Comparison of ENCODE assay signal across 8 cellular contexts in the genomic region with DNA sequence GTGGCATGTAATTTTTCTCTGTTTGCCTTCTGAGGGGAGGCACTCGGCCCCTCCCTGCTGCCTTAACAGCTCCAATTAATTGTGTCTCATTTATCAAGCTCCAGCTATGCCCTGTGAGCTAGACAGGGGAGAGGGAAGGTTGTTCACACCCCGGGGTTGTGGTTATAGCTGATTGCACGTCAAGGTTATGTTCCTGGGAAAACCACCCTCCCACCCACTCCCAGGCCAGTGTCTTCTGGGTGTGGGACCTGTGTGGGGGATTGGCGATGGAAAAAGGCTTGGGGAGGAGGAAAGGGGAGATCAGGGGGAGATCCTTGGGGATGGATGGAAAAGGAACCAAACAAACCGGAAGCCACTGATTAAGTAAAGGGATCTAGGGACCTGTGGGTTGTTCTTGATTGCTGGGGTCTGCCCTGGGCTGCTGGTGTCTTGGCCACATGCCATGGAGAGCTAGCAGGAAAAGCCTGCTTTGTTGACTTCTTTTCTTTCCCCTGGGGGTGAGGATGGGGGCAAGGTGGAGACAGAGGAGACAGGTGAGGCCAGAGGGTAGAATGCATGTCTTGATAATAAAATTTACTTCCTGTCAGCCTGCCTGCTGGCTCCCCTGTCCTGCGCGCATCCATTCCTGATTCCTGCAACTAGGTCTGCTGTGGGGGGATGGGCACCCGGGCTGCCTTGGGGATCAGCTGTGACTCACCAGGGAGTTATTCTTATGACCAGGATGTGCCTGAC. TPM values are rescaled to one million over a fixed set of nuclear protein-coding genes. Genes with fewer than 3 reads are reported as not detected.
DNase-seq lines count a peak whose midpoint lies in the region; ATAC-seq lines count a peak whose summit lies in the region.

No MANE protein-coding gene starts in this region.

- intact Hi-C loops in left colon (cut with DNase I, micrococcal nuclease), result no loop called here

- ATAC-seq in left colon, result peak; percentile 93
- ATAC-seq in HG03108 (IDR thresholded peaks at IDR 0.05; ENCODE audit: unreplicated experiment), result no peak
- ATAC-seq in HG02970 (IDR thresholded peaks at IDR 0.05; ENCODE audit: low FRiP score, unreplicated experiment), result no peak

- DNase-seq in DMS153 (lab: John Stamatoyannopoulos, UW) (peak; percentile 89), Kasumi-1 (lab: John Stamatoyannopoulos, UW) (peak; percentile 62 to 65), SW 1271 (lab: John Stamatoyannopoulos, UW) (peak; percentile 82 to 91), cerebellum (ENCODE audit: low spot score) (peak; percentile 57), left colon (peak; percentile 97 to 98)
- DNase-seq in stimulated activated CD4-positive, alpha-beta T cell treated with anti-CD3 and anti-CD28 coated beads, Interleukin-4, amount 100 ng/mL, for 4 hours, result peak; percentile 32 to 38

RNA-seq across cellular contexts. Expression of a gene that starts 14.1 kb away (rescaled TPM):
- total RNA-seq in cerebellum (41.6 TPM), left colon (100 to 1,000 TPM; 130 to 132 TPM)

Comparison
In these comparisons a context has a peak if more than half of its experiments do, and no peak if none do; other contexts are left out.
1. DNase-seq: peak in every context shown above with its lines; median percentile 98 in left colon; 89 in DMS153; 86 in SW 1271; 64 in Kasumi-1; 57 in cerebellum; 35 in stimulated activated CD4-positive, alpha-beta T cell treated with anti-CD3 and anti-CD28 coated beads, Interleukin-4, amount 100 ng/mL, for 4 hours.